28 cellular contexts compared by ENCODE assay signal in the genomic region with DNA sequence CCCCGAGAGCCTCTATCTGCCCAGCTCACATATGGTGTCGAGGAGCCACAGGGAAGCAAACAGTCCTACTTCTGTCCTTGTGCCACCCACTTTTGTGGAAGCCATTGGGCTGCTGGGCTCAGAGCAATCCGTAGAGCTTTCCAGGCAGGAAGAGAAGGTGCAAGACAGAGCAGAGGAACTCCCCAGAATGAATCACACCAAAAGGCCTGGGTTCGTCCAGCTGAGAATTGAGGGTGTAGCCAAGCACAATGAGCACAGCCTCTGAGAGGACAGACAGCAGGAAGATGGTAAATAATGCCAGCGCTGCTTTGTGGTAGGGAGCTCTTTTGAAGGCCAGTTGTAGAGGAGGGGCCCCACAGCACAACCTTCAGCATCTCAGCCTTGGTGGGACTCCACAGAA.
"Had no signal": no experiment of that assay in that cellular context is flagged by ENCODE, and none has a peak within 500 bp of the region (broad histone marks: within the 10 kb centered on the region; RNA-seq: fewer than 3 reads in every experiment).

No MANE protein-coding gene starts in this region.

- H3K36me3 Mint-ChIP-seq: activated naive CD8-positive, alpha-beta T cell; brain; WTC11 had no signal

- H3K27me3 ChIP-seq: cardiac muscle cell had no signal

- H3K4me2 ChIP-seq: KMS-11 had no signal

- DNase-seq: activated CD4-positive, alpha-beta T cell treated with anti-CD3 and anti-CD28 coated beads for 48 hours; activated CD4-positive, alpha-beta T cell treated with anti-CD3 and anti-CD28 coated beads, Interleukin-2, amount 50 U/mL, for 4 hours; activated CD4-positive, CD25-positive, alpha-beta regulatory T cell treated with anti-CD3 and anti-CD28 coated beads, Interleukin-2, amount 50 U/mL, for 72 hours; activated CD8-positive, alpha-beta memory T cell treated with anti-CD3 and anti-CD28 coated beads, Interleukin-2, amount 50 U/mL, for 48 hours; activated CD8-positive, alpha-beta T cell treated with anti-CD3 and anti-CD28 coated beads, Interleukin-2, amount 10 ng/mL, durations not matched to agents 7 days and 5 days; activated naive CD4-positive, alpha-beta T cell treated with Interleukin-2 at 50 U/mL for 16 hours; activated T-cell treated with anti-CD3 and anti-CD28 coated beads, Interleukin-2, amount 50 U/mL, for 1 hour; amygdala; MG63; MV-4-11; NCI-H1105; NCI-H1436; NCI-H1694 treated with DMSO at 0.1 percent for 48 hours; NCI-H2029 treated with DMSO at 0.1 percent for 48 hours; NCI-H524 treated with DMSO at 0.1 percent for 48 hours; NCI-H774; NK-92 treated with Interleukin-12 subunit alpha and Interleukin-12 subunit beta, amount 100 ng/mL, for 24 hours; OCI-M1; RPMI8226; SHP77 treated with DMSO at 0.1 percent for 48 hours had no signal

- H3K9me3 ChIP-seq: MG63 had no signal

- H3K4me3 ChIP-seq: cardiac muscle cell, MG63 had no signal

- H3K27ac ChIP-seq: cardiac muscle cell, KMS-11 had no signal

- H3K27ac Mint-ChIP-seq: activated CD8-positive, alpha-beta T cell treated with anti-CD3 and anti-CD28 coated beads, Interleukin-2, amount 10 ng/mL, durations not matched to agents 7 days and 5 days; activated naive CD8-positive, alpha-beta T cell; T-helper 1 cell treated with Interleukin-12 subunit alpha and Interleukin-12 subunit beta and Interleukin-4 antibody, amounts not matched to agents 30 μg/mL and 1 μg/mL, for 36 hours; WTC11 had no signal

- H3K9ac ChIP-seq: KMS-11 had no signal

- H3K9me3 Mint-ChIP-seq: brain; T-helper 1 cell treated with Interleukin-12 subunit alpha and Interleukin-12 subunit beta and Interleukin-4 antibody, amounts not matched to agents 30 μg/mL and 1 μg/mL, for 36 hours; WTC11 had no signal

- FAIRE-seq: astrocyte had no signal

- ATAC-seq: activated CD8-positive, alpha-beta T cell treated with anti-CD3 and anti-CD28 coated beads, Interleukin-2, amount 10 ng/mL, durations not matched to agents 7 days and 5 days; Panc1; WTC11 had no signal

- H3K36me3 ChIP-seq: cardiac muscle cell, MG63 had no signal

- H3K4me3 Mint-ChIP-seq: activated CD8-positive, alpha-beta T cell treated with anti-CD3 and anti-CD28 coated beads, Interleukin-2, amount 10 ng/mL, durations not matched to agents 7 days and 5 days; activated naive CD8-positive, alpha-beta T cell; T-helper 1 cell treated with Interleukin-12 subunit alpha and Interleukin-12 subunit beta and Interleukin-4 antibody, amounts not matched to agents 30 μg/mL and 1 μg/mL, for 36 hours; WTC11 had no signal
